In the genomic region with DNA sequence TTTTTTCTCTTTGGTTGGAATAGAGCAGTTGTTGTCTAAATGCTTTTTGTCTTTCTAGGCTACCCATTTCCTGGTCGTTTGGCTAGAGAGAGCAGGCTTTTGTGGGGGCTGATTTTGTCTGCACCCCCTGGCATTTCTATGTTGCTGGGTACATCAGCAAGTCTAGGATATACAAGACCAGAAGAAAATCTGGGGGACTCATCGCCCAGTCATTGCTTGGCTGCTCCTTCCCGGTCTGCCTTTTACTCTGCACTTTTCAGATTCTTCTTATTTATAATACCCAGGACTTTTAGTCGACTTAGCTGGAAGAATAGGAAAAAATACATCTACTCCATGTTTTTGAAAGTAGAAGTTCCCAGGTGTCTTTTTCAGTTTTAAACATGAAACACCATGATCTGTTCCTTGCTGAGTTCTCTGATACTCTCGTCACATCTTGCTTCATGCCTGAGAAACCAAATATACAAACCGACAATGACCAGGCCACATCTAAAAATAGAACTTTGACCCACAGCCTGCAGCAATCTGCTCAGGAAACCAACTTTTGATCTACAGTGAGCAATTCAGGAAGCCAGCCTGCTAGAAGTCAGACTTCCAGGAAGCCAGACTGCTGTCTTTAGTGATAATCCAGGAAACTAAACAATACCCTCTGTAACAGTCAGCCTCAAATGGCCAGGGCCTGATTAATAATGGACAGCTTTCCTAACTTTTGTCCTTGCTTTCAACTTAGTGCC, we compare ENCODE assay signal across 8 cellular contexts.
DNase-seq lines count a peak whose midpoint lies in the region; ATAC-seq, FAIRE-seq and TF ChIP-seq lines count a peak whose summit lies in the region.

No MANE protein-coding gene starts in this region.

- no peak overlapping the region for H3K4me3 ChIP-seq in kidney epithelial cell (ENCODE audit: low read depth, low read length)

- no peak for TF ChIP-seq CTCF in kidney epithelial cell (IDR thresholded peaks at IDR 0.05; ENCODE audit: insufficient read depth, low read length, poor library complexity, severe bottlenecking)

- no peaks in the 10 kb centered on the region for H3K36me3 ChIP-seq in kidney epithelial cell (ENCODE audit: control insufficient read depth, insufficient read depth, low read length)

- no peak for FAIRE-seq in HTR-8/SVneo (lab: Jason Lieb, UNC)

- H3K27me3 ChIP-seq in kidney epithelial cell (ENCODE audit: control insufficient read depth, insufficient read depth, low read length) = no peaks in the 10 kb centered on the region

- intact Hi-C loops in posterior cingulate gyrus (cut with DNase I) = no loop called here

- ATAC-seq in GM18511 (IDR thresholded peaks at IDR 0.05; ENCODE audit: unreplicated experiment) (peak; percentile 94), HG02763 (IDR thresholded peaks at IDR 0.05; ENCODE audit: unreplicated experiment) (peak; percentile 71)

- DNase-seq in kidney epithelial cell (ENCODE audit: low read depth) (peak; percentile 2), NCI-H1694 treated with DMSO at 0.1 percent for 48 hours (lab: John Stamatoyannopoulos, UW) (no peak), GM19238 (ENCODE audit: insufficient read length, low spot score) (no peak), posterior cingulate gyrus (no peak), HTR-8/SVneo (ENCODE audit: insufficient read length, low spot score) (no peak)

TF ChIP-seq in PFSK-1, 5 proteins besides CTCF, POLR2A, EP300 and RAD21:
- TF ChIP-seq TAF1 (IDR thresholded peaks at IDR 0.05; ENCODE audit: borderline replicate concordance, insufficient read depth, low read length) (peak; percentile 35; the same call in 1 of the 2 replicates), POLR2AphosphoS5 (IDR thresholded peaks at IDR 0.05; ENCODE audit: low read depth, low read length) (no peak), FOXP2 (optimal IDR thresholded peaks at IDR 0.05; ENCODE audit: borderline replicate concordance, extremely low read depth, extremely low read length, insufficient read depth) (no peak), SIN3A (IDR thresholded peaks at IDR 0.05; ENCODE audit: borderline replicate concordance, insufficient read depth, low read length) (peak; percentile 42; the same call in 1 of the 2 replicates)
- TF ChIP-seq, protein P1, sequence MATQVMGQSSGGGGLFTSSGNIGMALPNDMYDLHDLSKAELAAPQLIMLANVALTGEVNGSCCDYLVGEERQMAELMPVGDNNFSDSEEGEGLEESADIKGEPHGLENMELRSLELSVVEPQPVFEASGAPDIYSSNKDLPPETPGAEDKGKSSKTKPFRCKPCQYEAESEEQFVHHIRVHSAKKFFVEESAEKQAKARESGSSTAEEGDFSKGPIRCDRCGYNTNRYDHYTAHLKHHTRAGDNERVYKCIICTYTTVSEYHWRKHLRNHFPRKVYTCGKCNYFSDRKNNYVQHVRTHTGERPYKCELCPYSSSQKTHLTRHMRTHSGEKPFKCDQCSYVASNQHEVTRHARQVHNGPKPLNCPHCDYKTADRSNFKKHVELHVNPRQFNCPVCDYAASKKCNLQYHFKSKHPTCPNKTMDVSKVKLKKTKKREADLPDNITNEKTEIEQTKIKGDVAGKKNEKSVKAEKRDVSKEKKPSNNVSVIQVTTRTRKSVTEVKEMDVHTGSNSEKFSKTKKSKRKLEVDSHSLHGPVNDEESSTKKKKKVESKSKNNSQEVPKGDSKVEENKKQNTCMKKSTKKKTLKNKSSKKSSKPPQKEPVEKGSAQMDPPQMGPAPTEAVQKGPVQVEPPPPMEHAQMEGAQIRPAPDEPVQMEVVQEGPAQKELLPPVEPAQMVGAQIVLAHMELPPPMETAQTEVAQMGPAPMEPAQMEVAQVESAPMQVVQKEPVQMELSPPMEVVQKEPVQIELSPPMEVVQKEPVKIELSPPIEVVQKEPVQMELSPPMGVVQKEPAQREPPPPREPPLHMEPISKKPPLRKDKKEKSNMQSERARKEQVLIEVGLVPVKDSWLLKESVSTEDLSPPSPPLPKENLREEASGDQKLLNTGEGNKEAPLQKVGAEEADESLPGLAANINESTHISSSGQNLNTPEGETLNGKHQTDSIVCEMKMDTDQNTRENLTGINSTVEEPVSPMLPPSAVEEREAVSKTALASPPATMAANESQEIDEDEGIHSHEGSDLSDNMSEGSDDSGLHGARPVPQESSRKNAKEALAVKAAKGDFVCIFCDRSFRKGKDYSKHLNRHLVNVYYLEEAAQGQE (IDR thresholded peaks at IDR 0.05; ENCODE audit: insufficient read depth in 1 of 2, low read depth in 2 of 2, low read length in 2 of 2) = peak in 1 of 2 experiments; percentile 74; a peak in 1 of 4 replicates
